Comparison of ENCODE assay signal across 1 cellular context in genomic region chr2:120277505-120278205, GRCh38.
TF ChIP-seq lines count a peak whose summit lies in the region.

No MANE protein-coding gene starts in this region.

TF ChIP-seq in HEK293, 187 proteins besides CTCF, POLR2A, EP300 and RAD21 (continued from another document):
- TF ChIP-seq, protein P1, sequence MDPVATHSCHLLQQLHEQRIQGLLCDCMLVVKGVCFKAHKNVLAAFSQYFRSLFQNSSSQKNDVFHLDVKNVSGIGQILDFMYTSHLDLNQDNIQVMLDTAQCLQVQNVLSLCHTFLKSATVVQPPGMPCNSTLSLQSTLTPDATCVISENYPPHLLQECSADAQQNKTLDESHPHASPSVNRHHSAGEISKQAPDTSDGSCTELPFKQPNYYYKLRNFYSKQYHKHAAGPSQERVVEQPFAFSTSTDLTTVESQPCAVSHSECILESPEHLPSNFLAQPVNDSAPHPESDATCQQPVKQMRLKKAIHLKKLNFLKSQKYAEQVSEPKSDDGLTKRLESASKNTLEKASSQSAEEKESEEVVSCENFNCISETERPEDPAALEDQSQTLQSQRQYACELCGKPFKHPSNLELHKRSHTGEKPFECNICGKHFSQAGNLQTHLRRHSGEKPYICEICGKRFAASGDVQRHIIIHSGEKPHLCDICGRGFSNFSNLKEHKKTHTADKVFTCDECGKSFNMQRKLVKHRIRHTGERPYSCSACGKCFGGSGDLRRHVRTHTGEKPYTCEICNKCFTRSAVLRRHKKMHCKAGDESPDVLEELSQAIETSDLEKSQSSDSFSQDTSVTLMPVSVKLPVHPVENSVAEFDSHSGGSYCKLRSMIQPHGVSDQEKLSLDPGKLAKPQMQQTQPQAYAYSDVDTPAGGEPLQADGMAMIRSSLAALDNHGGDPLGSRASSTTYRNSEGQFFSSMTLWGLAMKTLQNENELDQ (tag by site-specific recombination; IDR thresholded peaks at IDR 0.05; ENCODE audit: low read depth): no peak
- TF ChIP-seq ZNF610 (tag by site-specific recombination; IDR thresholded peaks at IDR 0.05; ENCODE audit: borderline replicate concordance) (no peak), ZNF239 (tag by site-specific recombination; IDR thresholded peaks at IDR 0.05) (0 out of 2 replicates have a peak, but pooled peaks have one; percentile 16), ZBTB20 (tag by site-specific recombination; IDR thresholded peaks at IDR 0.05) (no peak), ZNF623 (tag by site-specific recombination; IDR thresholded peaks at IDR 0.05) (no peak)
- TF ChIP-seq, protein P2, sequence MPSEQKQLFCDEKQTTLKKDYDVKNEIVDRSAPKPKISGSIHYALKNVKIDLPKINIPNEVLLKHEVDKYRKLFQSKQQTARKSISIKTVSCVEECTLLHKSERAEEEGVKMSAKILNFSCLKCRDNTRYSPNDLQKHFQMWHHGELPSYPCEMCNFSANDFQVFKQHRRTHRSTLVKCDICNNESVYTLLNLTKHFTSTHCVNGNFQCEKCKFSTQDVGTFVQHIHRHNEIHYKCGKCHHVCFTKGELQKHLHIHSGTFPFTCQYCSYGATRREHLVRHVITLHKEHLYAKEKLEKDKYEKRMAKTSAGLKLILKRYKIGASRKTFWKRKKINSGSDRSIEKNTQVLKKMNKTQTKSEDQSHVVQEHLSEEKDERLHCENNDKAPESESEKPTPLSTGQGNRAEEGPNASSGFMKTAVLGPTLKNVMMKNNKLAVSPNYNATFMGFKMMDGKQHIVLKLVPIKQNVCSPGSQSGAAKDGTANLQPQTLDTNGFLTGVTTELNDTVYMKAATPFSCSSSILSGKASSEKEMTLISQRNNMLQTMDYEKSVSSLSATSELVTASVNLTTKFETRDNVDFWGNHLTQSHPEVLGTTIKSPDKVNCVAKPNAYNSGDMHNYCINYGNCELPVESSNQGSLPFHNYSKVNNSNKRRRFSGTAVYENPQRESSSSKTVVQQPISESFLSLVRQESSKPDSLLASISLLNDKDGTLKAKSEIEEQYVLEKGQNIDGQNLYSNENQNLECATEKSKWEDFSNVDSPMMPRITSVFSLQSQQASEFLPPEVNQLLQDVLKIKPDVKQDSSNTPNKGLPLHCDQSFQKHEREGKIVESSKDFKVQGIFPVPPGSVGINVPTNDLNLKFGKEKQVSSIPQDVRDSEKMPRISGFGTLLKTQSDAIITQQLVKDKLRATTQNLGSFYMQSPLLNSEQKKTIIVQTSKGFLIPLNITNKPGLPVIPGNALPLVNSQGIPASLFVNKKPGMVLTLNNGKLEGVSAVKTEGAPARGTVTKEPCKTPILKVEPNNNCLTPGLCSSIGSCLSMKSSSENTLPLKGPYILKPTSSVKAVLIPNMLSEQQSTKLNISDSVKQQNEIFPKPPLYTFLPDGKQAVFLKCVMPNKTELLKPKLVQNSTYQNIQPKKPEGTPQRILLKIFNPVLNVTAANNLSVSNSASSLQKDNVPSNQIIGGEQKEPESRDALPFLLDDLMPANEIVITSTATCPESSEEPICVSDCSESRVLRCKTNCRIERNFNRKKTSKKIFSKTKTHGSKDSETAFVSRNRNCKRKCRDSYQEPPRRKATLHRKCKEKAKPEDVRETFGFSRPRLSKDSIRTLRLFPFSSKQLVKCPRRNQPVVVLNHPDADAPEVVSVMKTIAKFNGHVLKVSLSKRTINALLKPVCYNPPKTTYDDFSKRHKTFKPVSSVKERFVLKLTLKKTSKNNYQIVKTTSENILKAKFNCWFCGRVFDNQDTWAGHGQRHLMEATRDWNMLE (tag by site-specific recombination; conservative IDR thresholded peaks at IDR 0.05; ENCODE audit: low read depth): no peak
- TF ChIP-seq, protein P3, sequence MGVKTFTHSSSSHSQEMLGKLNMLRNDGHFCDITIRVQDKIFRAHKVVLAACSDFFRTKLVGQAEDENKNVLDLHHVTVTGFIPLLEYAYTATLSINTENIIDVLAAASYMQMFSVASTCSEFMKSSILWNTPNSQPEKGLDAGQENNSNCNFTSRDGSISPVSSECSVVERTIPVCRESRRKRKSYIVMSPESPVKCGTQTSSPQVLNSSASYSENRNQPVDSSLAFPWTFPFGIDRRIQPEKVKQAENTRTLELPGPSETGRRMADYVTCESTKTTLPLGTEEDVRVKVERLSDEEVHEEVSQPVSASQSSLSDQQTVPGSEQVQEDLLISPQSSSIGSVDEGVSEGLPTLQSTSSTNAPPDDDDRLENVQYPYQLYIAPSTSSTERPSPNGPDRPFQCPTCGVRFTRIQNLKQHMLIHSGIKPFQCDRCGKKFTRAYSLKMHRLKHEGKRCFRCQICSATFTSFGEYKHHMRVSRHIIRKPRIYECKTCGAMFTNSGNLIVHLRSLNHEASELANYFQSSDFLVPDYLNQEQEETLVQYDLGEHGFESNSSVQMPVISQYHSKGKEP (tag by site-specific recombination; IDR thresholded peaks at IDR 0.05): no peak
